Comparison of ENCODE assay signal across 8 cellular contexts in the genomic region with DNA sequence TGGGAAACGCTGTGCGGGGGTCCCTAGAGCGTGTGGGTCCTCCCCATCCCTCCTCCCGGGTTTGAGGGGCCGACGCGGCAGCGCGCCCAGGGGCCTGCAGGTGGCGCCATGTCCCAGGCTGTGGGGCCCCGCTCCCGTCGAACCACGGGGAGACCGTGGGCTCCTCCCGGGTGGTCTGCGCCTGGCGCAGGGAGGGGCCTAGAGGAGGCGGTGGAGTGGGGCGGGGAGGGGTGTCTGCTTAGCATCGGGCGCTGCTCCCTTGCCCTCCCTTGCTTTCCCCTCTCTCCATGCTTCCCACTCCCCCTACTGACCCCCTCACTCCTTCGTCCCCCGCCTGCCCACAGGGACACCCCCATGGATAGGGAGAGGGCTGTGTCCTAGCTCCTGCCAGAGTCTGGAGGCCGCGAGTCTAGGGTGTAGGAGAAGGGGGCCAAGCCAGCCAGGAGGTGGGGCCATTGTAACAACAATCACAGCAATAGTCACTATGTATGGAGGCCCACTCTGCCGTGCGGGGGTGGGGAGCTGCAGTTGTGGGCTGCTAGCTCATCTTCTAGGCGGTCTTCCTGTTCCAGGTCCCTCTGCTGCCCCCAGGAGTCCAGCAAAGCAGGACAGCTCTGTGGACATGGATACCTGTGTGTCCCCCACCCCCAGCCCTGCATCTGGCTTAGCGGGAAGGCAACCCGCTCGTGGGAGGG. TPM values are rescaled to one million over a fixed set of nuclear protein-coding genes. Genes with fewer than 3 reads are reported as not detected.
DNase-seq lines count a peak whose midpoint lies in the region; ATAC-seq, FAIRE-seq and TF ChIP-seq lines count a peak whose summit lies in the region.

No MANE protein-coding gene starts in this region.

- FAIRE-seq in frontal cortex (lab: Jason Lieb, UNC), result no peak

- H3K27ac ChIP-seq in AG04450 (ENCODE audit: low read depth, low read length) (no peak overlapping the region), ovary (no peak overlapping the region)

- CTCF ChIA-PET in AG04450 (lab: Charles Lee), result interaction anchor here (0.6 to 6.4 kb wide), 41 partner anchors 9 to 327 kb away, joined by 3 to 84 read pairs (median 4); a partner anchor contains a TSS

- H3K9me3 ChIP-seq in AG04450 (ENCODE audit: control insufficient read depth, insufficient read depth, low read length), result no peaks in the 10 kb centered on the region
- H3K9me3 ChIP-seq in NT2/D1 (ENCODE audit: insufficient read depth, low read length), result no peaks in the 10 kb centered on the region
- H3K9me3 ChIP-seq in ovary, result no peaks in the 10 kb centered on the region

- H3K36me3 ChIP-seq in NT2/D1 (ENCODE audit: insufficient read depth, insufficient read length, low read length) (no peaks in the 10 kb centered on the region), ovary (no peaks in the 10 kb centered on the region)

- TF ChIP-seq POLR2A in ovary (IDR thresholded peaks at IDR 0.05), result no peak

- intact Hi-C loops in ovary (cut with DNase I), result loop anchor here (2.0 to 10.0 kb wide), 4 partner anchors 206 to 264 kb away; no protein-coding TSS in a partner anchor

- peak overlapping the region; percentile 12 for H3K9ac ChIP-seq in NT2/D1 (ENCODE audit: insufficient read length, low read depth)

- POLR2A ChIA-PET in AG04450 (lab: Yijun Ruan, JAX), result interaction anchor here (0.6 to 1.1 kb wide), 4 partner anchors 46 to 262 kb away, joined by 3 to 8 read pairs (median 6); a partner anchor contains a TSS

- H3K4me3 ChIP-seq in AG04450 (ENCODE audit: low read depth, low read length) (0 out of 2 replicates have a peak overlapping the region, but pooled peaks have one; percentile 22), NT2/D1 (ENCODE audit: insufficient read length, low read depth) (no peak overlapping the region), ovary (no peak overlapping the region)

- no peak for TF ChIP-seq EP300 in ovary (IDR thresholded peaks at IDR 0.05)

- ATAC-seq in GM18511 (IDR thresholded peaks at IDR 0.05; ENCODE audit: unreplicated experiment) (peak; percentile 55), GM19455 (IDR thresholded peaks at IDR 0.05; ENCODE audit: unreplicated experiment) (no peak), GM21528 (IDR thresholded peaks at IDR 0.05; ENCODE audit: low FRiP score, unreplicated experiment) (no peak)

- WGBS in ovary, 3 donors, result 11 to 12% (median 11%) methylated on average over 29 to 32 of the region's 32 CpGs

- DNase-seq in AG04450 (ENCODE audit: low read depth, low spot score), result peak; percentile 41
- peak; percentile 48 for DNase-seq in NT2/D1 (ENCODE audit: low read depth, low spot score)
- DNase-seq in activated T-helper 9 cell treated with anti-CD3 and anti-CD28 coated beads, Interleukin-2, amount 50 U/mL, for 16 hours (ENCODE audit: low read depth), result peak; percentile 25
- DNase-seq in frontal cortex (ENCODE audit: low spot score in 2 of 2), result peak; percentile 61 to 72
- peak; percentile 66 to 81 (median 69) for DNase-seq in ovary

- H3K4me1 ChIP-seq in NT2/D1 (ENCODE audit: insufficient read depth, insufficient read length) (peaks cover 18% of the 10 kb centered on the region), ovary (ENCODE audit: insufficient read depth) (peaks cover 2% of the 10 kb centered on the region)

- TF ChIP-seq CTCF in AG04450 (IDR thresholded peaks at IDR 0.05; ENCODE audit: low read depth, low read length), result peak; percentile 64
- TF ChIP-seq CTCF in ovary (IDR thresholded peaks at IDR 0.05), result peak; percentile 52 to 58 (median 57)

- peaks cover 4% of the 10 kb centered on the region for H3K27me3 ChIP-seq in AG04450 (ENCODE audit: control insufficient read depth, insufficient read depth, low read length)
- H3K27me3 ChIP-seq in NT2/D1 (ENCODE audit: insufficient read depth, insufficient read length), result no peaks in the 10 kb centered on the region
- H3K27me3 ChIP-seq in ovary, result no peaks in the 10 kb centered on the region

RNA-seq across cellular contexts. Expression of a gene that starts 51.7 kb away (rescaled TPM):
- 92.4 and 97.4 TPM in 2 replicates for polyA plus RNA-seq in AG04450 (2011; rRNA removed)
- polyA minus RNA-seq in AG04450 (2011; rRNA and poly(A)+ RNA removed), result 33.7 and 37.5 TPM in 2 replicates
- 27.7 TPM for total RNA-seq in frontal cortex
- total RNA-seq in ovary, result 10 to 100 TPM; 48.5 to 99.1 (median 96.7) TPM
- 100 to 1,000 TPM; 118 to 153 TPM for polyA plus RNA-seq in ovary
